ENCODE assay signal across 10 cellular contexts in genomic region chr14:59952141-59952540, GRCh38. TPM values are rescaled to one million over a fixed set of nuclear protein-coding genes. Genes with fewer than 3 reads are reported as not detected.
"Had no signal": no experiment of that assay in that cellular context is flagged by ENCODE, and none has a peak within 500 bp of the region (broad histone marks: within the 10 kb centered on the region; RNA-seq: fewer than 3 reads in every experiment).

No MANE protein-coding gene starts in this region.

RNA-seq across cellular contexts. Expression of gene LRRC9, which starts 32.2 kb away (rescaled TPM):
- total RNA-seq: activated CD4-positive, alpha-beta memory T cell treated with anti-CD3 and anti-CD28 coated beads, Interleukin-2, amount 10 ng/mL, durations not matched to agents 7 days and 5 days; activated CD4-positive, alpha-beta T cell treated with anti-CD3 and anti-CD28 coated beads for 36 hours; activated CD8-positive, alpha-beta memory T cell treated with anti-CD3 and anti-CD28 coated beads for 36 hours; activated naive CD4-positive, alpha-beta T cell treated with anti-CD3 and anti-CD28 coated beads for 36 hours; activated T-helper 17 cell treated with anti-CD3 and anti-CD28 coated beads, Interleukin-2, amount 50 U/mL, for 72 hours; Right ventricle myocardium superior; RPMI7951; SJCRH30; T-helper 2 cell treated with Interferon-gamma antibody and Interleukin-4, amounts not matched to agents 100 ng/mL and 5 ng/mL, for 36 hours had no signal
- polyA plus RNA-seq: SK-N-SH had no signal
